1 cellular context compared by ENCODE assay signal in genomic region chr10:103188853-103189252, GRCh38.
TF ChIP-seq lines count a peak whose summit lies in the region.

No MANE protein-coding gene starts in this region.

TF ChIP-seq in HepG2, 621 proteins besides CTCF, POLR2A, EP300 and RAD21:
- TF ChIP-seq ZNF382 (CRISPR knock-in tag; IDR thresholded peaks at IDR 0.05; ENCODE audit: borderline replicate concordance) (no peak), NAIF1 (CRISPR knock-in tag; IDR thresholded peaks at IDR 0.05; ENCODE audit: borderline replicate concordance) (no peak), ZBTB43 (CRISPR knock-in tag; conservative IDR thresholded peaks at IDR 0.05) (no peak), ZNF616 (CRISPR knock-in tag; IDR thresholded peaks at IDR 0.05; ENCODE audit: low read depth) (no peak), SMC3 (IDR thresholded peaks at IDR 0.05; ENCODE audit: low read length) (no peak), HOXA7 (CRISPR knock-in tag; IDR thresholded peaks at IDR 0.05) (no peak), ZNF451 (CRISPR knock-in tag; IDR thresholded peaks at IDR 0.05) (no peak), GATAD2A (CRISPR knock-in tag; IDR thresholded peaks at IDR 0.05) (no peak), FOXC1 (CRISPR knock-in tag; IDR thresholded peaks at IDR 0.05; ENCODE audit: borderline replicate concordance) (no peak), DRAP1 (CRISPR knock-in tag; IDR thresholded peaks at IDR 0.05) (no peak), MXD1 (CRISPR knock-in tag; IDR thresholded peaks at IDR 0.05) (no peak), KLF9 (CRISPR knock-in tag; IDR thresholded peaks at IDR 0.05; ENCODE audit: low read depth) (no peak), ZBTB34 (CRISPR knock-in tag; IDR thresholded peaks at IDR 0.05) (no peak)
